8 cellular contexts compared by ENCODE assay signal in the genomic region with DNA sequence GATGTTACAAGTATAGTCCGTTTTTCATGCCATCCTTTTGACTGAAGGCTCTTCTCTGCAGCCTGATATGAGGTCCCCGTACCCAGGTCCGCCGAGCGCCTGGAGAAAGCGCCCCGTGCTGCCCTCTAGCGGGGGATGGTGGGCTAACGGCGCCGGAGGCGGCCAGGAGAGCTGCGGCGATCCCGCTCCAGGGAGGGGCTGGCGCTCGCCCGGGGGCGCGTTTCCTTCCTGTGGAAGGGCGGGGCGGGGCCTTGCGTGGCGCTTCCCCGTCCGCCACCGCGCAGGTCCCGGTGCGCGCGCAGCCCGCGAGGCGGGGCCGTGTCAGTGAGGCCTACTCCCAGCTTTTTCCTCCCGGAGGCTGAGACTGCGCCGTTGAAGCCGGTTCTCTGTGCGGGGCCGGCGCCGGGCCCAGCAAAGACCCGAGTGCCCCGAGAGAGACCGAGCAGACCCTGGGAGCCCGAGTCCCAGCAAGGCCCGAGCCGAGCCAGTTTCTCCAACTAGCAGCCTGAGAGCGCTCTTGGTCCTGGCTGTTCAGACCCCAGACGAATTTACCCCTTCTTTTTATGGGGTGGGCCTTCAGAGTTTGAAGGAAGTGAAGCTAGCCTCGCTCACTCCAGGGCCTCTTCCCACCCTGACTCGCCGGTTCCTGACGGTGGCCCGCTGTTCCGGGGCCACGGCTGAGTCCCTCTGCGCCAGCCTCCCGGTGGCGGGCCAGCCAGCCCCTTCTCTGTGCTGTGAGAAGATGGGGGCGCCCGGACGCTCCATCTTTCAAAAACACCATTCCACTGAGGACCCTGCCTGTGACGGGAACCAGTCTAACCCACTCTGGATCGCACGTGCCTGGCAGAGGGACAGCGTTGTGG. TPM values are rescaled to one million over a fixed set of nuclear protein-coding genes. Genes with fewer than 3 reads are reported as not detected.
A peak's percentile ranks its signal among the peaks of the same experiment; 100 is the strongest.
DNase-seq lines count a peak whose midpoint lies in the region; ATAC-seq lines count a peak whose summit lies in the region.

No MANE protein-coding gene starts in this region.

- H3K4me1 Mint-ChIP-seq in activated T-helper 2 cell treated with anti-CD3 and anti-CD28 coated beads, Interferon-gamma antibody, Interleukin-2, Interleukin-4, amounts not matched to agents 10 μg/mL and 5 μg/mL and 100 μg/mL, durations not matched to agents 14 hours and 24 hours and 36 hours (ENCODE audit: low read depth): peaks cover 26% of the 10 kb centered on the region
- H3K4me1 Mint-ChIP-seq in natural killer cell treated with Interleukin-12 subunit alpha and Interleukin-12 subunit beta and Interleukin-15 and Interleukin-18, amount 100 ng/mL, for 72 hours (ENCODE audit: low read depth in 2 of 2): peaks cover 19 to 25% of the 10 kb centered on the region in 2 donors

- peaks cover 15% of the 10 kb centered on the region for H3K4me1 ChIP-seq in GM23248 (ENCODE audit: insufficient read depth)

- peak overlapping the region; percentile 75 for H3K4me3 ChIP-seq in GM23248

- H3K36me3 ChIP-seq in GM23248 (ENCODE audit: low read depth): peaks cover 34% of the 10 kb centered on the region

- peak overlapping the region; percentile 83 for H3K27ac ChIP-seq in GM23248

- no peaks in the 10 kb centered on the region for H3K27me3 Mint-ChIP-seq in activated T-helper 2 cell treated with anti-CD3 and anti-CD28 coated beads, Interferon-gamma antibody, Interleukin-2, Interleukin-4, amounts not matched to agents 10 μg/mL and 5 μg/mL and 100 μg/mL, durations not matched to agents 14 hours and 24 hours and 36 hours (ENCODE audit: low read depth)
- no peaks in the 10 kb centered on the region for H3K27me3 Mint-ChIP-seq in natural killer cell treated with Interleukin-12 subunit alpha and Interleukin-12 subunit beta and Interleukin-15 and Interleukin-18, amount 100 ng/mL, for 72 hours

- peak overlapping the region; percentile 85 for H3K27ac Mint-ChIP-seq in activated T-helper 2 cell treated with anti-CD3 and anti-CD28 coated beads, Interferon-gamma antibody, Interleukin-2, Interleukin-4, amounts not matched to agents 10 μg/mL and 5 μg/mL and 100 μg/mL, durations not matched to agents 14 hours and 24 hours and 36 hours
- peak overlapping the region; percentile 81 to 86 for H3K27ac Mint-ChIP-seq in natural killer cell treated with Interleukin-12 subunit alpha and Interleukin-12 subunit beta and Interleukin-15 and Interleukin-18, amount 100 ng/mL, for 72 hours

- WGBS in GM23248 (ENCODE audit: low coverage in 1 of 2, low lambda C conversion rate in 2 of 2, missing lambda C conversion rate in 2 of 2), 2 experiments: 2% methylated on average over 45 to 60 of the region's 69 CpGs

- peaks cover 52% of the 10 kb centered on the region for H3K36me3 Mint-ChIP-seq in activated T-helper 2 cell treated with anti-CD3 and anti-CD28 coated beads, Interferon-gamma antibody, Interleukin-2, Interleukin-4, amounts not matched to agents 10 μg/mL and 5 μg/mL and 100 μg/mL, durations not matched to agents 14 hours and 24 hours and 36 hours (ENCODE audit: low read depth)
- H3K36me3 Mint-ChIP-seq in natural killer cell treated with Interleukin-12 subunit alpha and Interleukin-12 subunit beta and Interleukin-15 and Interleukin-18, amount 100 ng/mL, for 72 hours: peaks cover 35% of the 10 kb centered on the region

- H3K9ac ChIP-seq in GM23248: peak overlapping the region; percentile 94

- peak overlapping the region; percentile 96 for H3K4me2 ChIP-seq in GM23248 (ENCODE audit: unreplicated experiment)

- peak; percentile 99 to 100 for ATAC-seq in natural killer cell treated with Interleukin-12 subunit alpha and Interleukin-12 subunit beta and Interleukin-15 and Interleukin-18, amount 100 ng/mL, for 72 hours
- ATAC-seq in stimulated activated naive CD8-positive, alpha-beta T cell treated with anti-CD3 and anti-CD28 coated beads, Interleukin-15, Interleukin-2, amounts not matched to agents 100 U/mL and 50 U/mL, for 24 hours: peak; percentile 98

- peak overlapping the region; percentile 75 for H2AFZ ChIP-seq in GM23248

- H3K79me2 ChIP-seq in GM23248 (ENCODE audit: insufficient read depth): 0 out of 2 replicates have a peak, but pooled peaks cover 6% of the 10 kb centered on the region

- H3K9me3 ChIP-seq in GM23248 (ENCODE audit: low read depth): no peaks in the 10 kb centered on the region

- H4K20me1 ChIP-seq in GM23248 (ENCODE audit: insufficient read depth): no peaks in the 10 kb centered on the region

- in situ Hi-C loops in GM23248 (cut with MboI): loop anchor here (25.0 kb wide), 1 partner anchor 404 kb away; no protein-coding TSS in a partner anchor

- H3F3A ChIP-seq in GM23248 (ENCODE audit: insufficient read depth): peaks cover 22% of the 10 kb centered on the region

- peak; percentile 96 for DNase-seq in EH (ENCODE audit: low read depth)
- DNase-seq in GM23248: peak; percentile 99
- peak; percentile 92 to 94 for DNase-seq in Kasumi-1 (lab: John Stamatoyannopoulos, UW)
- peak; percentile 98 for DNase-seq in RKO (ENCODE audit: low spot score)
- DNase-seq in activated T-helper 2 cell treated with anti-CD3 and anti-CD28 coated beads, Interferon-gamma antibody, Interleukin-2, Interleukin-4, amounts not matched to agents 10 μg/mL and 5 μg/mL and 100 μg/mL, durations not matched to agents 14 hours and 24 hours and 36 hours (ENCODE audit: low spot score): peak; percentile 98
- peak; percentile 94 for DNase-seq in fibroblast of peridontal ligament (ENCODE audit: extremely low read depth)
- DNase-seq in natural killer cell treated with Interleukin-12 subunit alpha and Interleukin-12 subunit beta and Interleukin-15 and Interleukin-18, amount 100 ng/mL, for 72 hours (ENCODE audit: low spot score): peak; percentile 99
- DNase-seq in stimulated activated naive CD8-positive, alpha-beta T cell treated with anti-CD3 and anti-CD28 coated beads, Interleukin-15, Interleukin-2, amounts not matched to agents 100 U/mL and 50 U/mL, for 24 hours: peak; percentile 100

- H3K9me2 ChIP-seq in GM23248 (ENCODE audit: insufficient read depth): no peaks in the 10 kb centered on the region

- peaks cover 11% of the 10 kb centered on the region for H3K9me3 Mint-ChIP-seq in activated T-helper 2 cell treated with anti-CD3 and anti-CD28 coated beads, Interferon-gamma antibody, Interleukin-2, Interleukin-4, amounts not matched to agents 10 μg/mL and 5 μg/mL and 100 μg/mL, durations not matched to agents 14 hours and 24 hours and 36 hours
- H3K9me3 Mint-ChIP-seq in natural killer cell treated with Interleukin-12 subunit alpha and Interleukin-12 subunit beta and Interleukin-15 and Interleukin-18, amount 100 ng/mL, for 72 hours: no peaks in the 10 kb centered on the region

- H3K27me3 ChIP-seq in GM23248 (replicated peaks; ENCODE audit: insufficient read depth): no peaks in the 10 kb centered on the region

- intact Hi-C loops in activated T-helper 2 cell treated with anti-CD3 and anti-CD28 coated beads, Interferon-gamma antibody, Interleukin-2, Interleukin-4, amounts not matched to agents 10 μg/mL and 5 μg/mL and 100 μg/mL, durations not matched to agents 14 hours and 24 hours and 36 hours (cut with micrococcal nuclease): loop anchor here (2.0 to 10.0 kb wide), 2 partner anchors 114 to 412 kb away; partner anchors contain the start of gene FAM120AOS

- peak overlapping the region; percentile 82 for H3K4me3 Mint-ChIP-seq in activated T-helper 2 cell treated with anti-CD3 and anti-CD28 coated beads, Interferon-gamma antibody, Interleukin-2, Interleukin-4, amounts not matched to agents 10 μg/mL and 5 μg/mL and 100 μg/mL, durations not matched to agents 14 hours and 24 hours and 36 hours (ENCODE audit: low read depth)
- peak overlapping the region; percentile 86 for H3K4me3 Mint-ChIP-seq in natural killer cell treated with Interleukin-12 subunit alpha and Interleukin-12 subunit beta and Interleukin-15 and Interleukin-18, amount 100 ng/mL, for 72 hours

RNA-seq across cellular contexts. Expression of gene PHF2, which starts 9.7 kb away (rescaled TPM):
- total RNA-seq in GM23248 (2014; rRNA removed; shearing (Covaris generic)): 12.5 and 16.5 TPM in 2 replicates
- polyA plus RNA-seq in GM23248 (2016; fragmentation: Nextera tagmentation; extraction: Ambion mirVana): 3.5 and 4.6 TPM in 2 replicates
- total RNA-seq in activated T-helper 2 cell treated with anti-CD3 and anti-CD28 coated beads, Interferon-gamma antibody, Interleukin-2, Interleukin-4, amounts not matched to agents 10 μg/mL and 5 μg/mL and 100 μg/mL, durations not matched to agents 14 hours and 24 hours and 36 hours: 24.6 and 24.8 TPM in 2 replicates
- total RNA-seq in natural killer cell treated with Interleukin-12 subunit alpha and Interleukin-12 subunit beta and Interleukin-15 and Interleukin-18, amount 100 ng/mL, for 72 hours: 10 to 100 TPM; 14.9 to 19.5 TPM

Comparison
In these comparisons a context has a peak if more than half of its experiments do, and no peak if none do; other contexts are left out.
1. Peak in every context shown above with its lines: DNase-seq, ATAC-seq, H3K4me3 ChIP-seq and H3K27ac ChIP-seq.